Comparison of ENCODE assay signal across 13 cellular contexts in genomic region chr6:90131614-90132423, GRCh38.
DNase-seq lines count a peak whose midpoint lies in the region; TF ChIP-seq lines count a peak whose summit lies in the region.
"Had no signal": no experiment of that assay in that cellular context is flagged by ENCODE, and none has a peak within 500 bp of the region (broad histone marks: within the 10 kb centered on the region; RNA-seq: fewer than 3 reads in every experiment).

No MANE protein-coding gene starts in this region.

- no peaks in the 10 kb centered on the region for H3K27me3 ChIP-seq in skeletal muscle tissue (ENCODE audit: control insufficient read depth in 3 of 3, insufficient read depth in 3 of 3, low read length in 3 of 3)
- H3K27me3 ChIP-seq: upper lobe of left lung had no signal

- H3K9ac ChIP-seq in skeletal muscle tissue (ENCODE audit: low read depth in 1 of 3, low read length in 3 of 3): no peak overlapping the region

- no peaks in the 10 kb centered on the region for H3K9me3 ChIP-seq in skeletal muscle tissue (ENCODE audit: control insufficient read depth in 3 of 3, low read length in 3 of 3)
- H3K9me3 ChIP-seq: upper lobe of left lung had no signal

- H3K9me3 Mint-ChIP-seq in activated CD4-positive, alpha-beta T cell treated with anti-CD3 and anti-CD28 coated beads, Interleukin-2, amount 10 ng/mL, durations not matched to agents 24 days and 14 days: peaks cover 4% of the 10 kb centered on the region
- H3K9me3 Mint-ChIP-seq: activated T-helper 17 cell treated with anti-CD3 and anti-CD28 coated beads, Interleukin-2, amount 50 U/mL, for 72 hours had no signal

- H3K4me1 ChIP-seq in skeletal muscle tissue (ENCODE audit: control insufficient read depth in 3 of 3, insufficient read depth in 3 of 3, low read length in 3 of 3): peaks cover 18 to 24% (median 20%) of the 10 kb centered on the region in 3 donors

- intact Hi-C loops in activated CD4-positive, alpha-beta T cell treated with anti-CD3 and anti-CD28 coated beads, Interleukin-2, amount 10 ng/mL, durations not matched to agents 24 days and 14 days (cut with micrococcal nuclease): no loop called here

- H3K4me3 Mint-ChIP-seq in activated CD4-positive, alpha-beta T cell treated with anti-CD3 and anti-CD28 coated beads, Interleukin-2, amount 10 ng/mL, durations not matched to agents 24 days and 14 days: no peak overlapping the region
- H3K4me3 Mint-ChIP-seq: activated T-helper 17 cell treated with anti-CD3 and anti-CD28 coated beads, Interleukin-2, amount 50 U/mL, for 72 hours had no signal

- peaks cover 39% of the 10 kb centered on the region for H3K4me1 Mint-ChIP-seq in activated CD4-positive, alpha-beta T cell treated with anti-CD3 and anti-CD28 coated beads, Interleukin-2, amount 10 ng/mL, durations not matched to agents 24 days and 14 days

- H3K36me3 Mint-ChIP-seq in activated CD4-positive, alpha-beta T cell treated with anti-CD3 and anti-CD28 coated beads, Interleukin-2, amount 10 ng/mL, durations not matched to agents 24 days and 14 days (ENCODE audit: low read depth): peaks cover 33% of the 10 kb centered on the region

- no peaks in the 10 kb centered on the region for H3K36me3 ChIP-seq in skeletal muscle tissue (ENCODE audit: control insufficient read depth in 3 of 3, insufficient read depth in 3 of 3, low read length in 3 of 3)
- H3K36me3 ChIP-seq: upper lobe of left lung had no signal

- DNase-seq in DMS 273 (lab: John Stamatoyannopoulos, UW; ENCODE audit: unreplicated experiment) (peak; percentile 17), DMS 273 treated with DMSO at 0.1 percent for 48 hours (lab: John Stamatoyannopoulos, UW) (no peak), RPMI7951 (ENCODE audit: low read depth) (peak; percentile 88), fibroblast of villous mesenchyme (ENCODE audit: low read depth) (peak; percentile 15), DMS153 (lab: John Stamatoyannopoulos, UW) (no peak)
- no peak for DNase-seq in activated CD4-positive, alpha-beta T cell treated with anti-CD3 and anti-CD28 coated beads, Interleukin-2, amount 10 ng/mL, durations not matched to agents 24 days and 14 days
- no peak for DNase-seq in stimulated activated CD4-positive, alpha-beta T cell treated with anti-CD3 and anti-CD28 coated beads, Interleukin-2, amount 100 ng/mL, for 48 hours
- DNase-seq: NCI-H1417, upper lobe of left lung had no signal

- no peak overlapping the region for H3K27ac Mint-ChIP-seq in activated CD4-positive, alpha-beta T cell treated with anti-CD3 and anti-CD28 coated beads, Interleukin-2, amount 10 ng/mL, durations not matched to agents 24 days and 14 days
- H3K27ac Mint-ChIP-seq: activated T-helper 17 cell treated with anti-CD3 and anti-CD28 coated beads, Interleukin-2, amount 50 U/mL, for 72 hours had no signal

- no peaks in the 10 kb centered on the region for H3K27me3 Mint-ChIP-seq in activated CD4-positive, alpha-beta T cell treated with anti-CD3 and anti-CD28 coated beads, Interleukin-2, amount 10 ng/mL, durations not matched to agents 24 days and 14 days
- H3K27me3 Mint-ChIP-seq: activated T-helper 17 cell treated with anti-CD3 and anti-CD28 coated beads, Interleukin-2, amount 50 U/mL, for 72 hours had no signal

- H3K27ac ChIP-seq in skeletal muscle tissue (ENCODE audit: low read depth, low read length): peak overlapping the region; percentile 51
- H3K27ac ChIP-seq: 22Rv1, upper lobe of left lung had no signal

- H3K4me3 ChIP-seq in fibroblast of villous mesenchyme (ENCODE audit: low read depth, low read length): no peak overlapping the region
- no peak overlapping the region for H3K4me3 ChIP-seq in skeletal muscle tissue (ENCODE audit: low read length in 3 of 3)
- H3K4me3 ChIP-seq: lung, upper lobe of left lung had no signal

- TF ChIP-seq CTCF in fibroblast of villous mesenchyme (IDR thresholded peaks at IDR 0.05; ENCODE audit: insufficient read depth, low read depth, low read length): no peak

Comparison
In these comparisons a context has a peak if more than half of its experiments do, and no peak if none do; other contexts are left out.
1. DNase-seq: peak in DMS 273 (single experiment), RPMI7951 (single experiment) and fibroblast of villous mesenchyme (single experiment); none in DMS 273 treated with DMSO at 0.1 percent for 48 hours (single experiment), activated CD4-positive, alpha-beta T cell treated with anti-CD3 and anti-CD28 coated beads, Interleukin-2, amount 10 ng/mL, durations not matched to agents 24 days and 14 days (single experiment), stimulated activated CD4-positive, alpha-beta T cell treated with anti-CD3 and anti-CD28 coated beads, Interleukin-2, amount 100 ng/mL, for 48 hours (0 of 2) and DMS153 (single experiment).